20 cellular contexts compared by ENCODE assay signal in the genomic region with DNA sequence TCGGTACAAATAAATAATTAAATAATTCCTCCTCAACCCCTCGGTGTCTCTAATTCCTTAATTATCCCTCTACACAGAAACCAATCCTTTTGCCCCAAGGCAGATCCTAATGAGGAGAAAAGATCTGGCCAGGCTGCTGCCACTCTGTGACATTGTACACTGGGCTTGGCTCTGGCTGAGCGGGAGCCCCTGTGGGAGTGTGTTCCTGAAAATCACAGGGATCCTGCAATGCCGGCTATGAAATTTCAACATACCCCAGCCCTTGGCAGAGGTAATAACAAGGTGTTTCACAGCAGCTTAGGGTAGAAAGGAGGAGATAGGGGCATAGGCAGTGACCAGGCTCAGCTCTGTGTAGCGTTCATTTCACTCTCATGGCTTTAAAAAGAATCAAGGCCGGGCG.
"Had no signal": no experiment of that assay in that cellular context is flagged by ENCODE, and none has a peak within 500 bp of the region (broad histone marks: within the 10 kb centered on the region; RNA-seq: fewer than 3 reads in every experiment).

No MANE protein-coding gene starts in this region.

- ATAC-seq: activated CD8-positive, alpha-beta T cell treated with anti-CD3 and anti-CD28 coated beads, Interleukin-2, amount 10 ng/mL, durations not matched to agents 7 days and 5 days; body of pancreas; mucosa of descending colon; naive thymus-derived CD4-positive, alpha-beta T cell; stimulated activated effector memory CD8-positive, alpha-beta T cell treated with anti-CD3 and anti-CD28 coated beads, Interleukin-12 subunit alpha, Interleukin-12 subunit beta, amount 100 ng/mL, for 72 hours had no signal

- H3K4me1 Mint-ChIP-seq: activated B cell treated with CpG ODN at 0.5 μM for 24 hours; stimulated activated effector memory CD8-positive, alpha-beta T cell treated with anti-CD3 and anti-CD28 coated beads, Interleukin-12 subunit alpha, Interleukin-12 subunit beta, amount 100 ng/mL, for 72 hours had no signal

- H3K4me3 Mint-ChIP-seq: activated B cell treated with CpG ODN at 0.5 μM for 24 hours; activated CD8-positive, alpha-beta T cell treated with anti-CD3 and anti-CD28 coated beads, Interleukin-2, amount 10 ng/mL, durations not matched to agents 7 days and 5 days; activated naive CD8-positive, alpha-beta T cell; central memory CD8-positive, alpha-beta T cell; naive thymus-derived CD4-positive, alpha-beta T cell; stimulated activated effector memory CD8-positive, alpha-beta T cell treated with anti-CD3 and anti-CD28 coated beads, Interleukin-12 subunit alpha, Interleukin-12 subunit beta, amount 100 ng/mL, for 72 hours; T-helper 1 cell treated with Interleukin-12 subunit alpha and Interleukin-12 subunit beta and Interleukin-4 antibody, amounts not matched to agents 30 μg/mL and 1 μg/mL, for 36 hours had no signal

- H3K27me3 Mint-ChIP-seq: activated B cell treated with CpG ODN at 0.5 μM for 24 hours; activated naive CD8-positive, alpha-beta T cell; central memory CD8-positive, alpha-beta T cell; naive thymus-derived CD4-positive, alpha-beta T cell had no signal

- H3K4me1 ChIP-seq: thyroid gland had no signal

- H3K9me3 ChIP-seq: thyroid gland had no signal

- DNase-seq: activated B cell treated with CpG ODN at 0.5 μM for 24 hours; activated CD4-positive, alpha-beta T cell treated with anti-CD3 and anti-CD28 coated beads for 48 hours; activated CD8-positive, alpha-beta memory T cell treated with anti-CD3 and anti-CD28 coated beads, Interleukin-2, amount 50 U/mL, for 4 hours; activated CD8-positive, alpha-beta T cell treated with anti-CD3 and anti-CD28 coated beads, Interleukin-2, amount 10 ng/mL, durations not matched to agents 7 days and 5 days; activated gamma-delta T cell treated with Interleukin-2 at 50 U/mL for 16 hours; activated T-cell treated with anti-CD3 and anti-CD28 coated beads, Interleukin-2, amount 50 U/mL, for 48 hours; amniotic stem cell; body of pancreas; cortex of kidney; effector CD8-positive, alpha-beta T cell; foreskin melanocyte; head of caudate nucleus; mucosa of descending colon; naive thymus-derived CD4-positive, alpha-beta T cell; thyroid gland had no signal

- H3K27me3 ChIP-seq: body of pancreas, thyroid gland had no signal

- H3K27ac ChIP-seq: thyroid gland had no signal

- H3K4me3 ChIP-seq: body of pancreas, lung, mucosa of descending colon, thyroid gland had no signal

- H3K27ac Mint-ChIP-seq: activated B cell treated with CpG ODN at 0.5 μM for 24 hours; activated CD8-positive, alpha-beta T cell treated with anti-CD3 and anti-CD28 coated beads, Interleukin-2, amount 10 ng/mL, durations not matched to agents 7 days and 5 days; activated naive CD8-positive, alpha-beta T cell; naive thymus-derived CD4-positive, alpha-beta T cell; stimulated activated effector memory CD8-positive, alpha-beta T cell treated with anti-CD3 and anti-CD28 coated beads, Interleukin-12 subunit alpha, Interleukin-12 subunit beta, amount 100 ng/mL, for 72 hours; T-helper 1 cell treated with Interleukin-12 subunit alpha and Interleukin-12 subunit beta and Interleukin-4 antibody, amounts not matched to agents 30 μg/mL and 1 μg/mL, for 36 hours had no signal
